In the genomic region with DNA sequence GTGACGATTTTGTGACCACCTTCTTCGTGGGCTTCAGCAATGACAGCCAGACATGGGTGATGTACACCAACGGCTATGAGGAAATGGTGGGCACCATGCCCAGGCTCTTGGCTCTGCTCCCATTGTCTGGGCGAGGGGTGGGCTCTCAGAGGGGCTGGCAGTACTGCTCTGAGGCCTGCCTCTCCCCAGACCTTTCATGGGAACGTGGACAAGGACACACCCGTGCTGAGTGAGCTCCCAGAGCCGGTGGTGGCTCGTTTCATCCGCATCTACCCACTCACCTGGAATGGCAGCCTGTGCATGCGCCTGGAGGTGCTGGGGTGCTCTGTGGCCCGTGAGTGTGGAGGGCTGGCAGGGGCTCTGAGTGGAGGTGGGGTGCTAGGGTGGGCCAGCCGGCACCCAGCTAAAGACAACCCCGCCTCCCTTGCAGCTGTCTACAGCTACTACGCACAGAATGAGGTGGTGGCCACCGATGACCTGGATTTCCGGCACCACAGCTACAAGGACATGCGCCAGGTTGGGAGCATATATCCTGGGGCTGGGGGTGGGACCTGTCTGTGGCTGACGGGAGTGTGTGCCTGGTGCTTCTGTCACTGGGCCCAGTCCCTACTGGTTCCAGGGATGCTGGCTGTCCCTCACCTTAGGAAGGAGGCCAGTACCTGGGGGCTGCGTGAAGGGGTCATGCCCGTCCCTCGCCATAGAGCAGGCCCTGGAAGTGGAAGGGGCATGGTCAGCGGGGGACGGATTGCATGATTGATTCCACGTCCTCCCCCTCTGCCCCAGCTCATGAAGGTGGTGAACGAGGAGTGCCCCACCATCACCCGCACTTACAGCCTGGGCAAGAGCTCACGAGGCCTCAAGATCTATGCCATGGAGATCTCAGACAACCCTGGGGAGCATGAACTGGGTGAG, we compare ENCODE assay signal across 17 cellular contexts. TPM values are rescaled to one million over a fixed set of nuclear protein-coding genes. Genes with fewer than 3 reads are reported as not detected.
A peak's percentile ranks its signal among the peaks of the same experiment; 100 is the strongest.
DNase-seq lines count a peak whose midpoint lies in the region; ATAC-seq, FAIRE-seq and TF ChIP-seq lines count a peak whose summit lies in the region.
"Had no signal": no experiment of that assay in that cellular context is flagged by ENCODE, and none has a peak within 500 bp of the region (broad histone marks: within the 10 kb centered on the region; RNA-seq: fewer than 3 reads in every experiment).

No MANE protein-coding gene starts in this region.

- no peaks in the 10 kb centered on the region for H3K27me3 Mint-ChIP-seq in chondrocyte (ENCODE audit: low read depth)

- H3K4me3 Mint-ChIP-seq in chondrocyte (ENCODE audit: unreplicated experiment), result no peak overlapping the region
- H3K4me3 Mint-ChIP-seq: CD4-positive, CD25-positive, alpha-beta regulatory T cell had no signal

- no peak for ATAC-seq in Right ventricle myocardium inferior
- no peak for ATAC-seq in heart right ventricle
- ATAC-seq in HG02588 (IDR thresholded peaks at IDR 0.05; ENCODE audit: unreplicated experiment), result no peak
- no peak for ATAC-seq in HG03135 (IDR thresholded peaks at IDR 0.05; ENCODE audit: unreplicated experiment)

- peaks cover 0 to 33% (median 11%) of the 10 kb centered on the region in 9 donors for H3K4me1 ChIP-seq in heart right ventricle

- no peaks in the 10 kb centered on the region for H3K9me3 Mint-ChIP-seq in chondrocyte (ENCODE audit: low read depth)
- H3K9me3 Mint-ChIP-seq: CD4-positive, CD25-positive, alpha-beta regulatory T cell had no signal

- no peak overlapping the region for H3K4me3 ChIP-seq in heart right ventricle

- intact Hi-C loops in Right ventricle myocardium inferior (cut with DNase I), result no loop called here
- intact Hi-C loops in heart right ventricle (cut with DNase I), result no loop called here

- H3K36me3 ChIP-seq in heart right ventricle, result peaks cover 0 to 78% (median 3%) of the 10 kb centered on the region in 9 donors

- peaks cover 13% of the 10 kb centered on the region for H3K4me1 Mint-ChIP-seq in chondrocyte (ENCODE audit: low read depth)

- peaks cover 18% of the 10 kb centered on the region for H3K36me3 Mint-ChIP-seq in chondrocyte (ENCODE audit: low read depth)
- H3K36me3 Mint-ChIP-seq: CD4-positive, CD25-positive, alpha-beta regulatory T cell had no signal

- WGBS in heart right ventricle, 2 donors, result 74 to 78% methylated on average over 27 of the region's 27 CpGs

- TF ChIP-seq CTCF in heart right ventricle (IDR thresholded peaks at IDR 0.05) (no peak), chondrocyte (IDR thresholded peaks at IDR 0.05) (no peak)

- peak; percentile 9 for FAIRE-seq in urothelium cell line (lab: Jason Lieb, UNC)

- H3K9me3 ChIP-seq in heart right ventricle, result no peaks in the 10 kb centered on the region

- DNase-seq in Right ventricle myocardium inferior (ENCODE audit: missing footprints) (peak; percentile 48), heart right ventricle (no peak), NCI-H1092 (lab: John Stamatoyannopoulos, UW) (peak; percentile 76), chondrocyte (ENCODE audit: low spot score) (no peak), urothelium cell line (ENCODE audit: low spot score) (no peak)
- DNase-seq: ACHN; Calu3; CD4-positive, CD25-positive, alpha-beta regulatory T cell; GOT3; Kasumi-1; NCI-H1417 treated with DMSO at 0.1 percent for 48 hours; NCI-H2081 treated with DMSO at 0.1 percent for 48 hours; NCI-H2227 treated with DMSO at 0.1 percent for 48 hours; NCI-H524 treated with DMSO at 0.1 percent for 48 hours had no signal

- H3K27ac ChIP-seq in heart right ventricle, result no peak overlapping the region

- H3K27me3 ChIP-seq in heart right ventricle, result peaks cover 0 to under 1% (median 0%) of the 10 kb centered on the region in 7 donors

- H3K27ac Mint-ChIP-seq in chondrocyte (ENCODE audit: unreplicated experiment), result peak overlapping the region; percentile 5
- H3K27ac Mint-ChIP-seq: CD4-positive, CD25-positive, alpha-beta regulatory T cell had no signal

RNA-seq across cellular contexts. Expression of gene AEBP1, which starts 6.8 kb away (rescaled TPM):
- 13.6 TPM for total RNA-seq in Right ventricle myocardium inferior
- 10 to 100 TPM; 14.1 to 31.3 (median 21.6) TPM for total RNA-seq in heart right ventricle
- polyA plus RNA-seq in heart right ventricle, result 10 to 100 TPM; 18.0 to 33.7 TPM
- total RNA-seq in chondrocyte, result 242 to 422 TPM (median 412 TPM) in 3 replicates
- total RNA-seq: Calu3, Daoy had no signal

RNA-seq across cellular contexts. Expression of gene POLD2, which starts 12.4 kb away (rescaled TPM):
- total RNA-seq in Right ventricle myocardium inferior, result 87.3 TPM
- total RNA-seq in heart right ventricle, result 10 to 100 TPM; 64.4 to 92.0 (median 76.8) TPM
- polyA plus RNA-seq in heart right ventricle, result 100 to 1,000 TPM in 1 of 2 donors, 10 to 100 TPM in 1; 89.3 to 150 TPM
- 49.2 to 64.5 TPM (median 57.3 TPM) in 3 replicates for total RNA-seq in chondrocyte

RNA-seq across cellular contexts. Expression of gene POLM, which starts 28.6 kb away (rescaled TPM):
- total RNA-seq in Right ventricle myocardium inferior, result 16.1 TPM
- total RNA-seq in heart right ventricle, result 10 to 100 TPM; 10.9 to 28.4 (median 13.5) TPM
- polyA plus RNA-seq in heart right ventricle, result 10 to 100 TPM in 1 of 2 donors, 1 to 10 TPM in 1; 6.7 to 22.8 TPM
- total RNA-seq in chondrocyte, result 14.3 to 19.0 TPM (median 15.5 TPM) in 3 replicates

RNA-seq across cellular contexts. Expression of gene MYL7, which starts 30.2 kb away (rescaled TPM):
- total RNA-seq in Right ventricle myocardium inferior, result 3,838 TPM
- 1,000 to 10,000 TPM in 7 of 10 donors, 100 to 1,000 TPM in 3; 146 to 6,323 (median 1,764) TPM for total RNA-seq in heart right ventricle
- 1,000 to 10,000 TPM; 1,475 to 2,069 TPM for polyA plus RNA-seq in heart right ventricle
- not detected in 3 replicates for total RNA-seq in chondrocyte
- total RNA-seq: Calu3; CD4-positive, CD25-positive, alpha-beta regulatory T cell; Daoy had no signal
- polyA plus RNA-seq: CD4-positive, CD25-positive, alpha-beta regulatory T cell had no signal

RNA-seq across cellular contexts. Expression of gene PGAM2, which starts 45.6 kb away (rescaled TPM):
- total RNA-seq in Right ventricle myocardium inferior, result 1,123 TPM
- 1,000 to 10,000 TPM in 2 of 10 donors, 100 to 1,000 TPM in 8; 375 to 1,148 (median 557) TPM for total RNA-seq in heart right ventricle
- polyA plus RNA-seq in heart right ventricle, result 1,000 to 10,000 TPM in 1 of 2 donors, 100 to 1,000 TPM in 1; 367 to 2,327 TPM
- total RNA-seq in chondrocyte, result 0.25 to 0.41 TPM in 2 of 3 replicates, not detected in the other
- total RNA-seq: Daoy had no signal
- polyA plus RNA-seq: CD4-positive, CD25-positive, alpha-beta regulatory T cell had no signal

Comparison
In these comparisons a context has a peak if more than half of its experiments do, and no peak if none do; other contexts are left out.
1. DNase-seq: peak in Right ventricle myocardium inferior (single experiment) and NCI-H1092 (single experiment); none in heart right ventricle (0 of 2), chondrocyte (single experiment) and urothelium cell line (single experiment).